Comparison of ENCODE assay signal across 8 cellular contexts in the genomic region with DNA sequence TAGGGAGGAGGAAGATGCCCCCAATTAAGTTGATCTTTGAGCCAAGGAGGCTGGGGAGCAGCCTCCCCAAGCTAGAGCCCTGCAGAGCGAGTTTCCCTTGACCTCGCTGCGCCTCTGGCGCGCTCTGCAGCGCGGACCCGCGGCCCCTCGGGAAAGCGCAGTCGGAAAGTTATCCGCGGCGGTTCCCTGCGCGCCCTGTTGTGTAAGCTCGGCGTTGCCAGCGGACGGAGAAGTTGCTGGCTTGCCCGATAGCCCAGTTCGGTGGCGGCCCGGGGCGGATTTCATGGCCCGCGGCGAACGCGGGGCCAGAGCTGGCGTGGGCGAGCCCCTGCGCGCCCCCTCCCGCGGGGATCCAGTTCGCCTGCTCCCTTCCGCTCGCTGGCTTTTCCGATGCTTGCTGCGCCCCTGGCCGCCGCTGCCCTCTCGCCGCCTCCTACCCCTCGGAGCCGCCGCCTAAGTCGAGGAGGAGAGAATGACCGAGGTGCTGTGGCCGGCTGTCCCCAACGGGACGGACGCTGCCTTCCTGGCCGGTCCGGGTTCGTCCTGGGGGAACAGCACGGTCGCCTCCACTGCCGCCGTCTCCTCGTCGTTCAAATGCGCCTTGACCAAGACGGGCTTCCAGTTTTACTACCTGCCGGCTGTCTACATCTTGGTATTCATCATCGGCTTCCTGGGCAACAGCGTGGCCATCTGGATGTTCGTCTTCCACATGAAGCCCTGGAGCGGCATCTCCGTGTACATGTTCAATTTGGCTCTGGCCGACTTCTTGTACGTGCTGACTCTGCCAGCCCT. TPM values are rescaled to one million over a fixed set of nuclear protein-coding genes. Genes with fewer than 3 reads are reported as not detected.
A peak's percentile ranks its signal among the peaks of the same experiment; 100 is the strongest.
DNase-seq lines count a peak whose midpoint lies in the region; ATAC-seq, FAIRE-seq and TF ChIP-seq lines count a peak whose summit lies in the region.

No MANE protein-coding gene starts in this region.

- no peak for TF ChIP-seq CTCF in gastrocnemius medialis (IDR thresholded peaks at IDR 0.05 in 4 of 5, conservative IDR thresholded peaks at IDR 0.05 in 1 of 5)

- in situ Hi-C loops in gastrocnemius medialis (cut with MboI; ENCODE audit: low sequenced_read_pairs in 4 of 4), result no loop called here

- intact Hi-C loops in gastrocnemius medialis (cut with DNase I; ENCODE audit: low total_unique reads), result no loop called here

- H3K36me3 ChIP-seq in gastrocnemius medialis, result no peaks in the 10 kb centered on the region

- peak; percentile 65 for FAIRE-seq in GM18507 (lab: Jason Lieb, UNC)

- peak; percentile 51 for ATAC-seq in HG02943 (IDR thresholded peaks at IDR 0.05; ENCODE audit: low read depth, unreplicated experiment)
- peak; percentile 64 to 69 for ATAC-seq in gastrocnemius medialis

- H3K9me3 ChIP-seq in gastrocnemius medialis, result no peaks in the 10 kb centered on the region

- peaks cover 0 to 18% of the 10 kb centered on the region in 2 donors for H3K4me1 ChIP-seq in gastrocnemius medialis

- TF ChIP-seq POLR2A in gastrocnemius medialis (IDR thresholded peaks at IDR 0.05), result no peak

- H3K4me3 ChIP-seq in iPS-11a (ENCODE audit: low read depth, low read length) (peak overlapping the region; percentile 79), gastrocnemius medialis (peak overlapping the region; percentile 72 to 80 (median 78))

- H3K27me3 ChIP-seq in gastrocnemius medialis, result no peaks in the 10 kb centered on the region

- DNase-seq in AG20443 (ENCODE audit: low spot score) (peak; percentile 69), GM18507 (ENCODE audit: extremely low spot score, insufficient read length, low read depth) (peak; percentile 39), NCI-H82 treated with DMSO at 0.1 percent for 48 hours (lab: John Stamatoyannopoulos, UW; ENCODE audit: unreplicated experiment) (peak; percentile 32), astrocyte of the hippocampus (ENCODE audit: low read depth, low spot score) (peak; percentile 81), gastrocnemius medialis (peak; percentile 13 to 22), NAMALWA (ENCODE audit: low spot score) (no peak)

- H3K27ac ChIP-seq in gastrocnemius medialis, result peak overlapping the region; percentile 32 to 66 (median 48)

RNA-seq across cellular contexts. Expression of gene P2RY1, which starts 0.6 kb away (rescaled TPM):
- total RNA-seq in gastrocnemius medialis, result 1 to 10 TPM in 2 of 4 donors, under 1 TPM in 2; 0.66 to 1.4 (median 0.90) TPM
